11 cellular contexts compared by ENCODE assay signal in genomic region chr9:76634356-76635054, GRCh38.
A peak's percentile ranks its signal among the peaks of the same experiment; 100 is the strongest.
DNase-seq lines count a peak whose midpoint lies in the region; ATAC-seq, FAIRE-seq and TF ChIP-seq lines count a peak whose summit lies in the region.
"Had no signal": no experiment of that assay in that cellular context is flagged by ENCODE, and none has a peak within 500 bp of the region (broad histone marks: within the 10 kb centered on the region; RNA-seq: fewer than 3 reads in every experiment).

No MANE protein-coding gene starts in this region.

- H3K9me1 ChIP-seq in endothelial cell of umbilical vein (replicated peaks; ENCODE audit: control insufficient read depth, extremely low read depth, insufficient read depth, low read length) = no peaks in the 10 kb centered on the region

- TF ChIP-seq POLR2A in endothelial cell of umbilical vein (IDR thresholded peaks at IDR 0.05; ENCODE audit: low read depth, low read length) = no peak
- no peak for TF ChIP-seq POLR2A in suprapubic skin (IDR thresholded peaks at IDR 0.05)

- DNase-seq in SIG-M5 treated with dmso at 0.1 percent for 504 hours (lab: John Stamatoyannopoulos, UW; ENCODE audit: unreplicated experiment) (peak; percentile 53), SIG-M5 (lab: John Stamatoyannopoulos, UW) (no peak), NAMALWA (ENCODE audit: low spot score) (peak; percentile 20), endothelial cell of umbilical vein (ENCODE audit: low read depth, low spot score) (peak; percentile 60), suprapubic skin (ENCODE audit: low spot score in 2 of 2) (no peak)
- DNase-seq in stimulated activated naive B cell treated with anti-CD40 and anti-IgM and Interleukin-4, amounts not matched to agents 10 μg/mL and 1 μg/mL and 100 μg/mL, for 72 hours = no peak
- no peak for DNase-seq in activated CD8-positive, alpha-beta T cell treated with anti-CD3 and anti-CD28 coated beads for 36 hours
- DNase-seq: activated CD4-positive, CD25-positive, alpha-beta regulatory T cell; colonic mucosa had no signal

- intact Hi-C loops in endothelial cell of umbilical vein (cut with micrococcal nuclease) = no loop called here
- intact Hi-C loops in activated CD8-positive, alpha-beta T cell treated with anti-CD3 and anti-CD28 coated beads for 36 hours (cut with micrococcal nuclease) = no loop called here

- H3K79me2 ChIP-seq in endothelial cell of umbilical vein (ENCODE audit: control insufficient read depth, insufficient read depth, low read length) = no peaks in the 10 kb centered on the region

- POLR2A ChIA-PET in endothelial cell of umbilical vein (lab: Charles Lee) = no interaction called here
- POLR2A ChIA-PET in activated CD8-positive, alpha-beta T cell treated with anti-CD3 and anti-CD28 coated beads for 36 hours (lab: Charles Lee) = no interaction called here

- H4K20me1 ChIP-seq in endothelial cell of umbilical vein (replicated peaks; ENCODE audit: control insufficient read depth, extremely low read depth, insufficient read depth, low read length) = no peaks in the 10 kb centered on the region

- H3K4me3 Mint-ChIP-seq in stimulated activated naive B cell treated with anti-CD40 and anti-IgM and Interleukin-4, amounts not matched to agents 10 μg/mL and 1 μg/mL and 100 μg/mL, for 72 hours = no peak overlapping the region
- H3K4me3 Mint-ChIP-seq in activated CD8-positive, alpha-beta T cell treated with anti-CD3 and anti-CD28 coated beads for 36 hours = no peak overlapping the region
- H3K4me3 Mint-ChIP-seq: stimulated activated naive CD8-positive, alpha-beta T cell treated with anti-CD3 and anti-CD28 coated beads, Interleukin-15, Interleukin-2, amounts not matched to agents 100 ng/mL and 50 ng/mL, for 24 hours had no signal

- no peak overlapping the region for H3K27ac Mint-ChIP-seq in stimulated activated naive B cell treated with anti-CD40 and anti-IgM and Interleukin-4, amounts not matched to agents 10 μg/mL and 1 μg/mL and 100 μg/mL, for 72 hours
- H3K27ac Mint-ChIP-seq in activated CD8-positive, alpha-beta T cell treated with anti-CD3 and anti-CD28 coated beads for 36 hours = no peak overlapping the region
- H3K27ac Mint-ChIP-seq: stimulated activated naive CD8-positive, alpha-beta T cell treated with anti-CD3 and anti-CD28 coated beads, Interleukin-15, Interleukin-2, amounts not matched to agents 100 ng/mL and 50 ng/mL, for 24 hours had no signal

- TSS peak; percentile 96 for BruUV-seq in endothelial cell of umbilical vein (replicated peaks; lab: Mats Ljungman, UMichigan)

- TF ChIP-seq EP300 in suprapubic skin (IDR thresholded peaks at IDR 0.05) = no peak

- dilution Hi-C loops in endothelial cell of umbilical vein (cut with MboI; ENCODE audit: extremely low pct_ligation_motif_present, low sequenced_read_pairs) = no loop called here

- no peaks in the 10 kb centered on the region for H3K9me3 Mint-ChIP-seq in stimulated activated naive B cell treated with anti-CD40 and anti-IgM and Interleukin-4, amounts not matched to agents 10 μg/mL and 1 μg/mL and 100 μg/mL, for 72 hours
- H3K9me3 Mint-ChIP-seq in activated CD8-positive, alpha-beta T cell treated with anti-CD3 and anti-CD28 coated beads for 36 hours = no peaks in the 10 kb centered on the region
- H3K9me3 Mint-ChIP-seq: stimulated activated naive CD8-positive, alpha-beta T cell treated with anti-CD3 and anti-CD28 coated beads, Interleukin-15, Interleukin-2, amounts not matched to agents 100 ng/mL and 50 ng/mL, for 24 hours had no signal

- peak overlapping the region; percentile 73 for H2AFZ ChIP-seq in endothelial cell of umbilical vein (ENCODE audit: low read depth, low read length)

- CTCF ChIA-PET in endothelial cell of umbilical vein (lab: Charles Lee) = interaction anchor here (0.8 to 2.1 kb wide), 6 partner anchors 10 to 174 kb away, joined by 3 to 8 read pairs (median 4); no protein-coding TSS in a partner anchor
- CTCF ChIA-PET in activated CD8-positive, alpha-beta T cell treated with anti-CD3 and anti-CD28 coated beads for 36 hours (lab: Charles Lee) = interaction anchor here (1.4 kb wide), 1 partner anchor 187 kb away, joined by 5 read pairs; no protein-coding TSS in a partner anchor

- FAIRE-seq in endothelial cell of umbilical vein (lab: Jason Lieb, UNC) = peak; percentile 37

- H3K9ac ChIP-seq in endothelial cell of umbilical vein (replicated peaks; ENCODE audit: extremely low read depth, insufficient read depth, low read length) = no peak overlapping the region

- H3K4me1 ChIP-seq in endothelial cell of umbilical vein (ENCODE audit: control insufficient read depth, extremely low read depth, insufficient read depth, low read length) (peaks cover 5% of the 10 kb centered on the region), suprapubic skin (no peaks in the 10 kb centered on the region)
- H3K4me1 ChIP-seq: colonic mucosa had no signal

- no peak overlapping the region for H3K4me2 ChIP-seq in endothelial cell of umbilical vein (ENCODE audit: insufficient read depth, low read length)

- peaks cover 0 to 7% of the 10 kb centered on the region in 2 donors for H3K36me3 Mint-ChIP-seq in stimulated activated naive B cell treated with anti-CD40 and anti-IgM and Interleukin-4, amounts not matched to agents 10 μg/mL and 1 μg/mL and 100 μg/mL, for 72 hours
- H3K36me3 Mint-ChIP-seq in activated CD8-positive, alpha-beta T cell treated with anti-CD3 and anti-CD28 coated beads for 36 hours (ENCODE audit: low read depth) = no peaks in the 10 kb centered on the region

- H3K27ac ChIP-seq in endothelial cell of umbilical vein (ENCODE audit: insufficient read depth, low read depth, low read length) (no peak overlapping the region), suprapubic skin (no peak overlapping the region)
- H3K27ac ChIP-seq: colonic mucosa had no signal

- peaks cover 0 to 4% of the 10 kb centered on the region in 2 donors for H3K27me3 Mint-ChIP-seq in stimulated activated naive B cell treated with anti-CD40 and anti-IgM and Interleukin-4, amounts not matched to agents 10 μg/mL and 1 μg/mL and 100 μg/mL, for 72 hours
- H3K27me3 Mint-ChIP-seq in activated CD8-positive, alpha-beta T cell treated with anti-CD3 and anti-CD28 coated beads for 36 hours = peaks cover 2% of the 10 kb centered on the region
- H3K27me3 Mint-ChIP-seq: stimulated activated naive CD8-positive, alpha-beta T cell treated with anti-CD3 and anti-CD28 coated beads, Interleukin-15, Interleukin-2, amounts not matched to agents 100 ng/mL and 50 ng/mL, for 24 hours had no signal

- TF ChIP-seq CTCF in endothelial cell of umbilical vein (IDR thresholded peaks at IDR 0.05; ENCODE audit: extremely low read depth in 1 of 2, insufficient read depth in 1 of 2, low read depth in 1 of 2, low read length in 2 of 2) (no peak), suprapubic skin (IDR thresholded peaks at IDR 0.05) (no peak)
- TF ChIP-seq CTCF in activated CD8-positive, alpha-beta T cell treated with anti-CD3 and anti-CD28 coated beads for 36 hours (IDR thresholded peaks at IDR 0.05) = no peak

- H3K4me3 ChIP-seq in endothelial cell of umbilical vein (replicated peaks in 1 of 3; ENCODE audit: insufficient read depth in 1 of 3, low read depth in 1 of 3, low read length in 3 of 3) (no peak overlapping the region), suprapubic skin (no peak overlapping the region)
- H3K4me3 ChIP-seq: colonic mucosa had no signal

- H3K9me3 ChIP-seq in endothelial cell of umbilical vein (replicated peaks; ENCODE audit: control insufficient read depth, insufficient read depth, low read length) (no peaks in the 10 kb centered on the region), suprapubic skin (no peaks in the 10 kb centered on the region)
- H3K9me3 ChIP-seq: colonic mucosa had no signal

- ATAC-seq in stimulated activated naive B cell treated with anti-CD40 and anti-IgM and Interleukin-4, amounts not matched to agents 10 μg/mL and 1 μg/mL and 100 μg/mL, for 72 hours (replicated peaks) = peak; percentile 33 to 72
- ATAC-seq in HG03135 (IDR thresholded peaks at IDR 0.05; ENCODE audit: unreplicated experiment) = no peak
- ATAC-seq in activated CD8-positive, alpha-beta T cell treated with anti-CD3 and anti-CD28 coated beads for 36 hours = no peak

- H3K36me3 ChIP-seq in endothelial cell of umbilical vein (ENCODE audit: control insufficient read depth in 2 of 2, extremely low read depth in 1 of 2, insufficient read depth in 2 of 2, low read length in 2 of 2) (no peaks in the 10 kb centered on the region), suprapubic skin (no peaks in the 10 kb centered on the region)
- H3K36me3 ChIP-seq: colonic mucosa had no signal

- H3K27me3 ChIP-seq in endothelial cell of umbilical vein (ENCODE audit: control insufficient read depth in 2 of 2, insufficient read depth in 2 of 2, low read length in 2 of 2) (no peaks in the 10 kb centered on the region), suprapubic skin (no peaks in the 10 kb centered on the region)
- H3K27me3 ChIP-seq: colonic mucosa had no signal

- 91% methylated on average over 1 of the region's 1 CpG for WGBS in suprapubic skin

- H3K4me1 Mint-ChIP-seq in stimulated activated naive B cell treated with anti-CD40 and anti-IgM and Interleukin-4, amounts not matched to agents 10 μg/mL and 1 μg/mL and 100 μg/mL, for 72 hours = peaks cover 7 to 21% of the 10 kb centered on the region in 2 donors
- peaks cover 15% of the 10 kb centered on the region for H3K4me1 Mint-ChIP-seq in activated CD8-positive, alpha-beta T cell treated with anti-CD3 and anti-CD28 coated beads for 36 hours (ENCODE audit: low read depth)

TF ChIP-seq in endothelial cell of umbilical vein, 7 proteins besides CTCF, POLR2A, EP300 and RAD21:
- TF ChIP-seq EZH2 (IDR thresholded peaks at IDR 0.05; ENCODE audit: borderline replicate concordance, low read depth, low read length, severe bottlenecking) (no peak), JUN (IDR thresholded peaks at IDR 0.05; ENCODE audit: borderline replicate concordance, insufficient read depth, insufficient read length, low read depth) (no peak), POLR2AphosphoS5 (IDR thresholded peaks at IDR 0.05; ENCODE audit: insufficient read depth, low read depth, low read length) (no peak), MYC (IDR thresholded peaks at IDR 0.05; ENCODE audit: low read depth, low read length) (no peak), MAX (IDR thresholded peaks at IDR 0.05; ENCODE audit: insufficient read depth, insufficient read length) (no peak), GATA2 (IDR thresholded peaks at IDR 0.05; ENCODE audit: insufficient read depth, insufficient read length, low read depth, low read length) (no peak), FOS (IDR thresholded peaks at IDR 0.05; ENCODE audit: borderline replicate concordance, insufficient read depth, low read length) (no peak)

Comparison
In these comparisons a context has a peak if more than half of its experiments do, and no peak if none do; other contexts are left out.
1. DNase-seq: peak in SIG-M5 treated with dmso at 0.1 percent for 504 hours (single experiment), NAMALWA (single experiment) and endothelial cell of umbilical vein (single experiment); none in SIG-M5 (single experiment), stimulated activated naive B cell treated with anti-CD40 and anti-IgM and Interleukin-4, amounts not matched to agents 10 μg/mL and 1 μg/mL and 100 μg/mL, for 72 hours (single experiment), activated CD8-positive, alpha-beta T cell treated with anti-CD3 and anti-CD28 coated beads for 36 hours (single experiment) and suprapubic skin (0 of 2).
2. ATAC-seq: peak in stimulated activated naive B cell treated with anti-CD40 and anti-IgM and Interleukin-4, amounts not matched to agents 10 μg/mL and 1 μg/mL and 100 μg/mL, for 72 hours (2 of 2); none in HG03135 (single experiment) and activated CD8-positive, alpha-beta T cell treated with anti-CD3 and anti-CD28 coated beads for 36 hours (single experiment).